15 cellular contexts compared by ENCODE assay signal in the genomic region with DNA sequence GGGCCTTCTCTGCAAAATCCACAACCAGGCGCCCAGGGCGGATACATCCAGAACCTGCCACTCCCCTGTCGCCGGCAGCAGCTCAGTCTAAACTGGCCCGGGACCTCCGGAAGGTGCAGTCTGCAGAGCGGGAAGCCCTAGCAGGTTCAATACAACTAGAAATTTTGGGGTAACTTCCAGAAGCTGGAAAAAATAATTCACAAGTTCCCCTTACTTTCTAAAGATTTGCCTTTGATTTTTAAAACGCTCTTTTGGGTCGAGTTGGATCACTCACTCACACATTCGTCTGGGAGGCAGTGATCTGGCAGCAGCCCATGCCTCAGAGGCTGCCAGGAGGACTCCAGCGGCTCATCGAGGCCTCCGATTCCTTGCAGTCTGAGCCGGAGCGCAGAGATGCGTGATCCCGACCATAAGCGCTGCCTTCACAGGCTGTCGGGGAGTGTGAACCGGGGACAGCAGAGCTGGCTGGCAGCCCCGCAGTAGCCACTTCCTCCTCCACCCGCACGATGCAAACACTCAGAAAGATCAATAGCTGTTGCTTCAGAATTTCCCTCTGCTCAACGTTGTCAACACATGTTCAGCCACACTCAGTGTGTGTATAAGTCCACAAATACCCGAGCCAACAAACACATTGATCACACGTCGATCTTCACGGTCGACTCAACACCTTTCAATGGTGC. TPM values are rescaled to one million over a fixed set of nuclear protein-coding genes. Genes with fewer than 3 reads are reported as not detected.
DNase-seq lines count a peak whose midpoint lies in the region; TF ChIP-seq lines count a peak whose summit lies in the region.
"Had no signal": no experiment of that assay in that cellular context is flagged by ENCODE, and none has a peak within 500 bp of the region (broad histone marks: within the 10 kb centered on the region; RNA-seq: fewer than 3 reads in every experiment).

No MANE protein-coding gene starts in this region.

- CTCF ChIA-PET in MCF 10A (lab: Yijun Ruan, JAX), result no interaction called here

- WGBS in neuronal stem cell (ENCODE audit: extremely low coverage in 2 of 2, insufficient read length in 2 of 2, insufficient replicate concordance in 1 of 2), 2 donors, result no CpG with 5 or more reads among the region's 29 CpGs

- no peaks in the 10 kb centered on the region for H3K4me1 Mint-ChIP-seq in MCF 10A (ENCODE audit: insufficient read depth, unreplicated experiment)

- H2BK12ac ChIP-seq in neuronal stem cell (ENCODE audit: low read length), result no peak overlapping the region

- H2AFZ ChIP-seq in neuronal stem cell (ENCODE audit: low read length), result no peak overlapping the region

- no peak overlapping the region for H3K27ac Mint-ChIP-seq in MCF 10A (ENCODE audit: low read depth, unreplicated experiment)

- H3K18ac ChIP-seq in neuronal stem cell (ENCODE audit: low read length), result peak overlapping the region; percentile 16

- no peak overlapping the region for H3K4ac ChIP-seq in neuronal stem cell (ENCODE audit: low read length)

- no peak overlapping the region for H4K91ac ChIP-seq in neuronal stem cell (ENCODE audit: low read depth, low read length, poor library complexity)

- peaks cover 5 to 15% of the 10 kb centered on the region in 2 donors for H3K4me1 ChIP-seq in neuronal stem cell (ENCODE audit: control insufficient read depth in 2 of 2, insufficient read depth in 1 of 2, low read depth in 1 of 2, low read length in 2 of 2)

- no peak overlapping the region for H3K4me3 Mint-ChIP-seq in MCF 10A (ENCODE audit: unreplicated experiment)

- no peaks in the 10 kb centered on the region for H3K9me3 ChIP-seq in neuronal stem cell (replicated peaks in 1 of 2; ENCODE audit: control insufficient read depth in 2 of 2, insufficient read depth in 1 of 2, low read depth in 1 of 2, low read length in 2 of 2)

- TF ChIP-seq CTCF in AG10803 (conservative IDR thresholded peaks at IDR 0.05; ENCODE audit: low read length) (no peak), MCF 10A (IDR thresholded peaks at IDR 0.05; ENCODE audit: unreplicated experiment) (no peak)

- no peaks in the 10 kb centered on the region for H3K27me3 ChIP-seq in neuronal stem cell (ENCODE audit: control insufficient read depth in 3 of 3, insufficient read depth in 3 of 3, low read depth in 1 of 3, low read length in 3 of 3)

- peaks cover 11% of the 10 kb centered on the region for H3K9me3 Mint-ChIP-seq in MCF 10A (ENCODE audit: unreplicated experiment)

- POLR2A ChIA-PET in MCF 10A (lab: Yijun Ruan, JAX), result no interaction called here

- no peak overlapping the region for H3K23ac ChIP-seq in neuronal stem cell (ENCODE audit: low read depth, low read length, poor library complexity)

- no peaks in the 10 kb centered on the region for H3K79me1 ChIP-seq in neuronal stem cell (ENCODE audit: low read depth, low read length)

- DNase-seq in AG10803 (ENCODE audit: low read depth), result peak; percentile 8
- DNase-seq in GM03348 (ENCODE audit: low spot score), result peak; percentile 31
- peak; percentile 24 for DNase-seq in ecto neural progenitor cell (ENCODE audit: low spot score)
- DNase-seq in neuronal stem cell (ENCODE audit: low spot score), result no peak
- DNase-seq in SW 1271 (lab: John Stamatoyannopoulos, UW), result no peak
- no peak for DNase-seq in NCI-H526 (lab: John Stamatoyannopoulos, UW)
- DNase-seq in MCF 10A (ENCODE audit: unreplicated experiment), result no peak
- DNase-seq: DMS79 treated with DMSO at 0.1 percent for 48 hours, H7, Karpas-422, NCI-H1436, NCI-H2029 treated with DMSO at 0.1 percent for 48 hours, NCI-H2227 treated with DMSO at 0.1 percent for 48 hours, NCI-H526 treated with DMSO at 0.1 percent for 48 hours had no signal

- H3K9ac ChIP-seq in neuronal stem cell (ENCODE audit: low read depth, low read length, poor library complexity), result no peak overlapping the region

- H3K4me3 ChIP-seq in AG10803 (ENCODE audit: low read length), result no peak overlapping the region
- H3K4me3 ChIP-seq in neuronal stem cell (ENCODE audit: low read length in 2 of 2), result no peak overlapping the region

- intact Hi-C loops in MCF 10A (cut with micrococcal nuclease), result no loop called here

- H2BK15ac ChIP-seq in neuronal stem cell (ENCODE audit: low read length), result no peak overlapping the region

- no peak overlapping the region for H3K4me2 ChIP-seq in neuronal stem cell (ENCODE audit: insufficient read depth, low read length, poor library complexity, severe bottlenecking)

- H2BK5ac ChIP-seq in neuronal stem cell (ENCODE audit: low read length), result no peak overlapping the region

- no peak overlapping the region for H4K8ac ChIP-seq in neuronal stem cell (ENCODE audit: low read depth, low read length)

- no peaks in the 10 kb centered on the region for H3K27me3 Mint-ChIP-seq in MCF 10A (ENCODE audit: insufficient read depth, unreplicated experiment)

- peak overlapping the region; percentile 79 for H3K14ac ChIP-seq in neuronal stem cell (ENCODE audit: low read length)

- no peaks in the 10 kb centered on the region for H3K36me3 Mint-ChIP-seq in MCF 10A (ENCODE audit: insufficient read depth, unreplicated experiment)

- no peak overlapping the region for H3K27ac ChIP-seq in neuronal stem cell (replicated peaks; ENCODE audit: low read length)
- H3K27ac ChIP-seq: RWPE1 had no signal

- no TSS peak for BruUV-seq in MCF 10A (replicated peaks; lab: Mats Ljungman, UMichigan)

- H2AK5ac ChIP-seq in neuronal stem cell (ENCODE audit: low read depth, low read length), result no peak overlapping the region

- no peak overlapping the region for H2BK120ac ChIP-seq in neuronal stem cell (ENCODE audit: low read depth, low read length)

- peaks cover 0 to 1% of the 10 kb centered on the region in 2 donors for H3K36me3 ChIP-seq in neuronal stem cell (replicated peaks in 1 of 2; ENCODE audit: control insufficient read depth in 2 of 2, insufficient read depth in 2 of 2, low read length in 2 of 2)

RNA-seq across cellular contexts. Expression of a gene that starts 35.6 kb away (rescaled TPM):
- 13.1 TPM for polyA plus RNA-seq in neuronal stem cell (2013, experiment 1 of 2)
- 13.2 TPM for polyA plus RNA-seq in neuronal stem cell (2013, experiment 2 of 2)
- 22.8 and 23.4 TPM in 2 replicates for total RNA-seq in MCF 10A (2022)

Comparison
In these comparisons a context has a peak if more than half of its experiments do, and no peak if none do; other contexts are left out.
1. DNase-seq: peak in AG10803 (single experiment), GM03348 (single experiment) and ecto neural progenitor cell (single experiment); none in neuronal stem cell (single experiment), SW 1271 (0 of 2), NCI-H526 (0 of 2) and MCF 10A (single experiment).